In the genomic region with DNA sequence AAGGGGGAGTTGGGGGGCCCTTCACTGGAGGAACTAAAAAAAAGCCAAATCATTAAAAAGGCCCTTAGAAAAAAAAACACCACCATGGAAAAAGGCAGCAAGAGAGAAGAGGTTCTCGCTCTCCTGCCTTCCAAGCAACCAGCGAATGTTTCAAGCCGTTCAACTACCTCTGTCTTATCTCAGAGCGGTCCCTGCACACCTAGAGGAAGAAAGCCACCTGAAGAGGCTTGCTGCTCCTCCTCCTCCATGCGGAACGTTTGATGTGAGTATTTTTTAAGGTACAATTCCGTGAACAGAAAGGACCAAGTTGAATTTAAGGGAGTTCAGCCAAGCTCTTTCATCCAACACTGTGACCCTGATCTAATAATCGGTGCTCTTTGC, we compare ENCODE assay signal across 16 cellular contexts. TPM values are rescaled to one million over a fixed set of nuclear protein-coding genes. Genes with fewer than 3 reads are reported as not detected.
A peak's percentile ranks its signal among the peaks of the same experiment; 100 is the strongest.
DNase-seq lines count a peak whose midpoint lies in the region; ATAC-seq and TF ChIP-seq lines count a peak whose summit lies in the region.
"Had no signal": no experiment of that assay in that cellular context is flagged by ENCODE, and none has a peak within 500 bp of the region (broad histone marks: within the 10 kb centered on the region; RNA-seq: fewer than 3 reads in every experiment).

No MANE protein-coding gene starts in this region.

- no peaks in the 10 kb centered on the region for H3K9me2 ChIP-seq in PC-3 (replicated peaks; ENCODE audit: low read length)

- BruUV-seq in Caco-2 (replicated peaks; lab: Mats Ljungman, UMichigan) (no TSS peak), PC-3 (replicated peaks; lab: Mats Ljungman, UMichigan) (no TSS peak)

- no peaks in the 10 kb centered on the region for H4K20me1 ChIP-seq in PC-3 (ENCODE audit: low read length)

- H3K27me3 ChIP-seq in Caco-2 (replicated peaks; ENCODE audit: control insufficient read depth, insufficient read depth, low read length) (no peaks in the 10 kb centered on the region), NT2/D1 (ENCODE audit: insufficient read depth, insufficient read length) (no peaks in the 10 kb centered on the region), psoas muscle (ENCODE audit: insufficient read depth in 3 of 3, low read length in 2 of 3) (no peaks in the 10 kb centered on the region), PC-3 (ENCODE audit: low read length) (no peaks in the 10 kb centered on the region)

- H3F3A ChIP-seq in PC-3 (ENCODE audit: low read length, unreplicated experiment): no peaks in the 10 kb centered on the region

- H3K4me1 ChIP-seq in Caco-2 (peaks cover 71% of the 10 kb centered on the region), NT2/D1 (ENCODE audit: insufficient read depth, insufficient read length) (peaks cover 9% of the 10 kb centered on the region), psoas muscle (peaks cover 22% of the 10 kb centered on the region), PC-3 (ENCODE audit: insufficient read depth, low read length) (peaks cover 15% of the 10 kb centered on the region)

- peak overlapping the region; percentile 74 for H3K4me3 Mint-ChIP-seq in Caco-2 (ENCODE audit: unreplicated experiment)
- H3K4me3 Mint-ChIP-seq in glutamatergic neuron (ENCODE audit: unreplicated experiment): peak overlapping the region; percentile 66
- no peak overlapping the region for H3K4me3 Mint-ChIP-seq in activated CD4-positive, alpha-beta T cell treated with anti-CD3 and anti-CD28 coated beads, Interleukin-2, amount 10 ng/mL, durations not matched to agents 24 days and 14 days

- CTCF ChIA-PET in Caco-2 (lab: Charles Lee): no interaction called here
- CTCF ChIA-PET in PC-3 (lab: Charles Lee): no interaction called here

- peaks cover 43% of the 10 kb centered on the region for H3K4me1 Mint-ChIP-seq in Caco-2 (ENCODE audit: low read depth, unreplicated experiment)
- peaks cover 40% of the 10 kb centered on the region for H3K4me1 Mint-ChIP-seq in glutamatergic neuron (ENCODE audit: low read depth, unreplicated experiment)
- peaks cover 2% of the 10 kb centered on the region for H3K4me1 Mint-ChIP-seq in activated CD4-positive, alpha-beta T cell treated with anti-CD3 and anti-CD28 coated beads, Interleukin-2, amount 10 ng/mL, durations not matched to agents 24 days and 14 days

- H3K36me3 Mint-ChIP-seq in Caco-2 (ENCODE audit: insufficient read depth, unreplicated experiment) (peaks cover 86% of the 10 kb centered on the region), glutamatergic neuron (ENCODE audit: unreplicated experiment) (no peaks in the 10 kb centered on the region)
- H3K36me3 Mint-ChIP-seq in activated CD4-positive, alpha-beta T cell treated with anti-CD3 and anti-CD28 coated beads, Interleukin-2, amount 10 ng/mL, durations not matched to agents 24 days and 14 days (ENCODE audit: low read depth): no peaks in the 10 kb centered on the region
- H3K36me3 Mint-ChIP-seq: activated naive CD8-positive, alpha-beta T cell had no signal

- H3K9ac ChIP-seq in NT2/D1 (ENCODE audit: insufficient read length, low read depth): peak overlapping the region; percentile 32
- H3K9ac ChIP-seq in PC-3 (ENCODE audit: low read length): no peak overlapping the region

- H3K4me2 ChIP-seq in PC-3 (ENCODE audit: low read length): no peak overlapping the region

- H3K27ac ChIP-seq in psoas muscle (peak overlapping the region; percentile 67), PC-3 (ENCODE audit: low read length) (no peak overlapping the region)

- intact Hi-C loops in Caco-2 (cut with micrococcal nuclease; ENCODE audit: unreplicated experiment) (no loop called here), psoas muscle (cut with DNase I) (no loop called here), PC-3 (cut with micrococcal nuclease) (loop anchor here (10.0 kb wide), 1 partner anchor 46 kb away; no protein-coding TSS in a partner anchor)
- intact Hi-C loops in activated CD4-positive, alpha-beta T cell treated with anti-CD3 and anti-CD28 coated beads, Interleukin-2, amount 10 ng/mL, durations not matched to agents 24 days and 14 days (cut with micrococcal nuclease): no loop called here

- peaks cover 28% of the 10 kb centered on the region for H3K79me2 ChIP-seq in PC-3 (ENCODE audit: low read length)

- H3K9me3 ChIP-seq in Caco-2 (no peaks in the 10 kb centered on the region), NT2/D1 (ENCODE audit: insufficient read depth, low read length) (no peaks in the 10 kb centered on the region), psoas muscle (no peaks in the 10 kb centered on the region), PC-3 (ENCODE audit: low read length) (no peaks in the 10 kb centered on the region)

- ATAC-seq in psoas muscle: no peak
- ATAC-seq in PC-3: no peak
- ATAC-seq: activated CD4-positive, CD25-positive, alpha-beta regulatory T cell treated with anti-CD3 and anti-CD28 coated beads, Interleukin-2, amount 50 U/mL, for 24 hours; Right ventricle myocardium inferior had no signal

- TF ChIP-seq CTCF in Caco-2 (IDR thresholded peaks at IDR 0.05; ENCODE audit: insufficient read depth in 1 of 2, low read depth in 1 of 2, low read length in 1 of 2, severe bottlenecking in 1 of 2, unreplicated experiment in 1 of 2): no peak
- no peak for TF ChIP-seq CTCF in glutamatergic neuron (IDR thresholded peaks at IDR 0.05; ENCODE audit: partially characterized antibody, unreplicated experiment)
- TF ChIP-seq CTCF in psoas muscle (IDR thresholded peaks at IDR 0.05): no peak
- no peak for TF ChIP-seq CTCF in PC-3 (conservative IDR thresholded peaks at IDR 0.05; ENCODE audit: low read depth, low read length)

- DNase-seq in Caco-2 (no peak), NT2/D1 (ENCODE audit: low read depth, low spot score) (no peak), glutamatergic neuron (no peak), psoas muscle (no peak), SKM-1 (lab: John Stamatoyannopoulos, UW; ENCODE audit: unreplicated experiment) (no peak), PC-3 (no peak), NCI-H1417 treated with DMSO at 0.1 percent for 48 hours (lab: John Stamatoyannopoulos, UW) (no peak)
- DNase-seq in activated CD4-positive, alpha-beta T cell treated with anti-CD3 and anti-CD28 coated beads, Interleukin-2, amount 10 ng/mL, durations not matched to agents 24 days and 14 days: no peak
- DNase-seq: ACHN; central memory CD4-positive, alpha-beta T cell; GDM1; head of caudate nucleus; NCI-H2081 treated with DMSO at 0.1 percent for 48 hours had no signal

- 79 to 90% (median 81%) methylated on average over 8 of the region's 8 CpGs for WGBS in psoas muscle, 3 donors

- H3K27ac Mint-ChIP-seq in Caco-2 (ENCODE audit: unreplicated experiment) (peak overlapping the region; percentile 91), glutamatergic neuron (ENCODE audit: unreplicated experiment) (peak overlapping the region; percentile 83)
- no peak overlapping the region for H3K27ac Mint-ChIP-seq in activated CD4-positive, alpha-beta T cell treated with anti-CD3 and anti-CD28 coated beads, Interleukin-2, amount 10 ng/mL, durations not matched to agents 24 days and 14 days
- H3K27ac Mint-ChIP-seq: activated naive CD8-positive, alpha-beta T cell had no signal

- H3K27me3 Mint-ChIP-seq in Caco-2 (ENCODE audit: insufficient read depth, unreplicated experiment) (no peaks in the 10 kb centered on the region), glutamatergic neuron (ENCODE audit: unreplicated experiment) (peaks cover 2% of the 10 kb centered on the region)
- peaks cover 29% of the 10 kb centered on the region for H3K27me3 Mint-ChIP-seq in activated CD4-positive, alpha-beta T cell treated with anti-CD3 and anti-CD28 coated beads, Interleukin-2, amount 10 ng/mL, durations not matched to agents 24 days and 14 days

- H3K4me3 ChIP-seq in Caco-2 (ENCODE audit: low read depth, low read length): peak overlapping the region; percentile 24
- no peak overlapping the region for H3K4me3 ChIP-seq in NT2/D1 (ENCODE audit: insufficient read length, low read depth)
- peak overlapping the region; percentile 42 for H3K4me3 ChIP-seq in psoas muscle
- no peak overlapping the region for H3K4me3 ChIP-seq in PC-3 (ENCODE audit: low read length)

- H2AFZ ChIP-seq in PC-3 (ENCODE audit: low read length): no peak overlapping the region

- POLR2A ChIA-PET in Caco-2 (lab: Charles Lee) (interaction anchor here (0.7 to 3.4 kb wide), 4 partner anchors 8 to 53 kb away, joined by 3 to 24 read pairs (median 8); a partner anchor contains a TSS), PC-3 (lab: Charles Lee; ENCODE audit: unreplicated experiment) (no interaction called here)

- H3K36me3 ChIP-seq in Caco-2 (ENCODE audit: control insufficient read depth, insufficient read depth, low read length) (no peaks in the 10 kb centered on the region), NT2/D1 (ENCODE audit: insufficient read depth, insufficient read length, low read length) (peaks cover 16% of the 10 kb centered on the region), psoas muscle (ENCODE audit: insufficient read depth in 1 of 2, low read depth in 1 of 2) (peaks cover 0 to 3% of the 10 kb centered on the region in 2 donors), PC-3 (ENCODE audit: low read depth, low read length) (no peaks in the 10 kb centered on the region)

- H3K9me3 Mint-ChIP-seq in Caco-2 (ENCODE audit: unreplicated experiment) (no peaks in the 10 kb centered on the region), glutamatergic neuron (ENCODE audit: unreplicated experiment) (peaks cover 2% of the 10 kb centered on the region)
- H3K9me3 Mint-ChIP-seq in activated CD4-positive, alpha-beta T cell treated with anti-CD3 and anti-CD28 coated beads, Interleukin-2, amount 10 ng/mL, durations not matched to agents 24 days and 14 days: no peaks in the 10 kb centered on the region

RNA-seq across cellular contexts. Expression of a gene that starts 9.2 kb away (rescaled TPM):
- total RNA-seq in Caco-2 (2022) (68.4 and 76.7 TPM in 2 replicates), glutamatergic neuron (ENCODE audit: unreplicated experiment) (177 TPM), psoas muscle (10 to 100 TPM; 72.8 to 79.4 (median 74.1) TPM), PC-3 (2014; rRNA removed) (20.8 and 25.6 TPM in 2 replicates)
- polyA plus RNA-seq in psoas muscle: 10 to 100 TPM; 33.4 to 92.5 (median 52.2) TPM
- total RNA-seq in activated CD4-positive, alpha-beta T cell treated with anti-CD3 and anti-CD28 coated beads, Interleukin-2, amount 10 ng/mL, durations not matched to agents 24 days and 14 days: 0.14 and 0.28 TPM in 2 replicates

RNA-seq across cellular contexts. Expression of a gene that starts 26.6 kb away (rescaled TPM):
- 20.1 and 20.6 TPM in 2 replicates for total RNA-seq in Caco-2 (2022)
- total RNA-seq in glutamatergic neuron (ENCODE audit: unreplicated experiment): 22.0 TPM
- 10 to 100 TPM in 3 of 4 donors, 1 to 10 TPM in 1; 8.0 to 18.0 (median 12.4) TPM for total RNA-seq in psoas muscle
- polyA plus RNA-seq in psoas muscle: 10 to 100 TPM; 14.9 to 27.2 (median 21.6) TPM
- 17.2 and 17.7 TPM in 2 replicates for total RNA-seq in PC-3 (2014; rRNA removed)
- 14.7 and 15.7 TPM in 2 replicates for total RNA-seq in activated CD4-positive, alpha-beta T cell treated with anti-CD3 and anti-CD28 coated beads, Interleukin-2, amount 10 ng/mL, durations not matched to agents 24 days and 14 days

Comparison
In these comparisons a context has a peak if more than half of its experiments do, and no peak if none do; other contexts are left out.
1. H3K4me3 ChIP-seq: peak in Caco-2 (single experiment) and psoas muscle (single experiment); none in NT2/D1 (single experiment) and PC-3 (single experiment).
2. RNA of a gene that starts 9.2 kb away (total RNA-seq): 177 TPM in glutamatergic neuron (single experiment), 68.4 to 76.7 TPM in Caco-2, 72.8 to 79.4 TPM in psoas muscle and 20.8 to 25.6 TPM in PC-3; 0.14 to 0.28 TPM in activated CD4-positive, alpha-beta T cell treated with anti-CD3 and anti-CD28 coated beads, Interleukin-2, amount 10 ng/mL, durations not matched to agents 24 days and 14 days; every median in the first group is over 10 times any median in the second.